Comparison of ENCODE assay signal across 10 cellular contexts in genomic region chr4:167100120-167100519, GRCh38.
DNase-seq lines count a peak whose midpoint lies in the region; ATAC-seq and TF ChIP-seq lines count a peak whose summit lies in the region.
"Had no signal": no experiment of that assay in that cellular context is flagged by ENCODE, and none has a peak within 500 bp of the region (broad histone marks: within the 10 kb centered on the region; RNA-seq: fewer than 3 reads in every experiment).

No MANE protein-coding gene starts in this region.

- no peaks in the 10 kb centered on the region for H3K79me2 ChIP-seq in PC-3 (ENCODE audit: low read length)

- H3K9me3 ChIP-seq in PC-3 (ENCODE audit: low read length), result no peaks in the 10 kb centered on the region
- H3K9me3 ChIP-seq: BLaER1 treated with 17β-estradiol and CSF1 and Interleukin-3, amounts not matched to agents 10 nM and 100 nM had no signal

- H4K20me1 ChIP-seq in PC-3 (ENCODE audit: low read length), result no peaks in the 10 kb centered on the region
- H4K20me1 ChIP-seq: BLaER1 treated with 17β-estradiol and CSF1 and Interleukin-3, amounts not matched to agents 10 nM and 100 nM had no signal

- CTCF ChIA-PET in Calu3 (lab: Charles Lee), result no interaction called here
- CTCF ChIA-PET in PC-3 (lab: Charles Lee), result interaction anchor here (0.6 to 0.9 kb wide), 3 partner anchors 15 to 183 kb away, joined by 3 read pairs; no protein-coding TSS in a partner anchor
- CTCF ChIA-PET in T-cell (lab: Charles Lee), result no interaction called here

- ATAC-seq in HG03064 (IDR thresholded peaks at IDR 0.05; ENCODE audit: low read depth, unreplicated experiment) (peak; percentile 77), PC-3 (peak; percentile 100), left cardiac atrium (peak; percentile 87 to 93), T-cell (replicated peaks in 1 of 4) (no peak), GM21367 (IDR thresholded peaks at IDR 0.05; ENCODE audit: unreplicated experiment) (no peak)
- ATAC-seq in effector memory CD8-positive, alpha-beta T cell (replicated peaks), result no peak
- no peak for ATAC-seq in stimulated activated effector memory CD8-positive, alpha-beta T cell treated with anti-CD3 and anti-CD28 coated beads, Interleukin-12 subunit alpha, Interleukin-12 subunit beta, amount 100 ng/mL, for 72 hours

- no peaks in the 10 kb centered on the region for H3K27me3 ChIP-seq in PC-3 (ENCODE audit: low read length)
- H3K27me3 ChIP-seq: BLaER1 treated with 17β-estradiol and CSF1 and Interleukin-3, amounts not matched to agents 10 nM and 100 nM had no signal

- no peak overlapping the region for H3K9ac ChIP-seq in PC-3 (ENCODE audit: low read length)
- H3K9ac ChIP-seq: BLaER1 treated with 17β-estradiol and CSF1 and Interleukin-3, amounts not matched to agents 10 nM and 100 nM had no signal

- no TSS peak for BruUV-seq in Calu3 (replicated peaks; lab: Mats Ljungman, UMichigan)
- no TSS peak for BruUV-seq in PC-3 (replicated peaks; lab: Mats Ljungman, UMichigan)

- intact Hi-C loops in Calu3 (cut with micrococcal nuclease; ENCODE audit: unreplicated experiment), result no loop called here
- intact Hi-C loops in PC-3 (cut with micrococcal nuclease), result loop anchor here (10.0 kb wide), 1 partner anchor 195 kb away; no protein-coding TSS in a partner anchor
- intact Hi-C loops in left cardiac atrium (cut with DNase I), result no loop called here

- H3F3A ChIP-seq in PC-3 (ENCODE audit: low read length, unreplicated experiment), result no peaks in the 10 kb centered on the region

- H3K4me3 Mint-ChIP-seq in Calu3 (ENCODE audit: low read depth, unreplicated experiment) (no peak overlapping the region), T-cell (no peak overlapping the region)
- H3K4me3 Mint-ChIP-seq in effector memory CD8-positive, alpha-beta T cell, result no peak overlapping the region
- no peak overlapping the region for H3K4me3 Mint-ChIP-seq in stimulated activated effector memory CD8-positive, alpha-beta T cell treated with anti-CD3 and anti-CD28 coated beads, Interleukin-12 subunit alpha, Interleukin-12 subunit beta, amount 100 ng/mL, for 72 hours

- POLR2A ChIA-PET in PC-3 (lab: Charles Lee; ENCODE audit: unreplicated experiment), result no interaction called here
- POLR2A ChIA-PET in T-cell (lab: Charles Lee), result no interaction called here

- no peaks in the 10 kb centered on the region for H3K36me3 ChIP-seq in PC-3 (ENCODE audit: low read depth, low read length)
- H3K36me3 ChIP-seq: BLaER1 treated with 17β-estradiol and CSF1 and Interleukin-3, amounts not matched to agents 10 nM and 100 nM had no signal

- H3K27me3 Mint-ChIP-seq in Calu3 (ENCODE audit: unreplicated experiment), result no peaks in the 10 kb centered on the region
- no peaks in the 10 kb centered on the region for H3K27me3 Mint-ChIP-seq in T-cell
- no peaks in the 10 kb centered on the region for H3K27me3 Mint-ChIP-seq in effector memory CD8-positive, alpha-beta T cell

- H3K4me2 ChIP-seq in PC-3 (ENCODE audit: low read length), result no peak overlapping the region
- H3K4me2 ChIP-seq: BLaER1 treated with 17β-estradiol and CSF1 and Interleukin-3, amounts not matched to agents 10 nM and 100 nM had no signal

- H3K27ac ChIP-seq in PC-3 (ENCODE audit: low read length), result no peak overlapping the region
- H3K27ac ChIP-seq: BLaER1 treated with 17β-estradiol and CSF1 and Interleukin-3, amounts not matched to agents 10 nM and 100 nM; HL-60 had no signal

- H3K9me2 ChIP-seq in PC-3 (replicated peaks; ENCODE audit: low read length), result no peaks in the 10 kb centered on the region

- H3K4me3 ChIP-seq in PC-3 (ENCODE audit: low read length), result no peak overlapping the region
- H3K4me3 ChIP-seq: BLaER1 treated with 17β-estradiol and CSF1 and Interleukin-3, amounts not matched to agents 10 nM and 100 nM had no signal

- peaks cover 4% of the 10 kb centered on the region for H3K4me1 ChIP-seq in PC-3 (ENCODE audit: insufficient read depth, low read length)
- H3K4me1 ChIP-seq: BLaER1 treated with 17β-estradiol and CSF1 and Interleukin-3, amounts not matched to agents 10 nM and 100 nM had no signal

- no peak overlapping the region for H2AFZ ChIP-seq in PC-3 (ENCODE audit: low read length)

- H3K4me1 Mint-ChIP-seq in Calu3 (ENCODE audit: low read depth, unreplicated experiment) (peaks cover 10% of the 10 kb centered on the region), T-cell (no peaks in the 10 kb centered on the region)
- no peaks in the 10 kb centered on the region for H3K4me1 Mint-ChIP-seq in effector memory CD8-positive, alpha-beta T cell (ENCODE audit: low read depth in 2 of 2)
- no peaks in the 10 kb centered on the region for H3K4me1 Mint-ChIP-seq in stimulated activated effector memory CD8-positive, alpha-beta T cell treated with anti-CD3 and anti-CD28 coated beads, Interleukin-12 subunit alpha, Interleukin-12 subunit beta, amount 100 ng/mL, for 72 hours

- H3K27ac Mint-ChIP-seq in Calu3 (ENCODE audit: unreplicated experiment) (peak overlapping the region; percentile 53), T-cell (no peak overlapping the region)
- H3K27ac Mint-ChIP-seq in effector memory CD8-positive, alpha-beta T cell, result no peak overlapping the region
- H3K27ac Mint-ChIP-seq in stimulated activated effector memory CD8-positive, alpha-beta T cell treated with anti-CD3 and anti-CD28 coated beads, Interleukin-12 subunit alpha, Interleukin-12 subunit beta, amount 100 ng/mL, for 72 hours, result no peak overlapping the region

- no peaks in the 10 kb centered on the region for H3K36me3 Mint-ChIP-seq in Calu3 (ENCODE audit: insufficient read depth, unreplicated experiment)
- no peaks in the 10 kb centered on the region for H3K36me3 Mint-ChIP-seq in T-cell
- H3K36me3 Mint-ChIP-seq in effector memory CD8-positive, alpha-beta T cell (ENCODE audit: insufficient read depth), result no peaks in the 10 kb centered on the region
- H3K36me3 Mint-ChIP-seq in stimulated activated effector memory CD8-positive, alpha-beta T cell treated with anti-CD3 and anti-CD28 coated beads, Interleukin-12 subunit alpha, Interleukin-12 subunit beta, amount 100 ng/mL, for 72 hours, result no peaks in the 10 kb centered on the region

- H3K9me3 Mint-ChIP-seq in Calu3 (ENCODE audit: low read depth, unreplicated experiment) (peaks cover 4% of the 10 kb centered on the region), T-cell (peaks cover 8 to 21% (median 10%) of the 10 kb centered on the region in 3 donors)
- H3K9me3 Mint-ChIP-seq in effector memory CD8-positive, alpha-beta T cell, result peaks cover 11 to 13% of the 10 kb centered on the region in 2 donors
- H3K9me3 Mint-ChIP-seq in stimulated activated effector memory CD8-positive, alpha-beta T cell treated with anti-CD3 and anti-CD28 coated beads, Interleukin-12 subunit alpha, Interleukin-12 subunit beta, amount 100 ng/mL, for 72 hours, result peaks cover 24% of the 10 kb centered on the region

- TF ChIP-seq CTCF in Calu3 (IDR thresholded peaks at IDR 0.05; ENCODE audit: unreplicated experiment), result no peak
- no peak for TF ChIP-seq CTCF in PC-3 (conservative IDR thresholded peaks at IDR 0.05; ENCODE audit: low read depth, low read length)

- DNase-seq in Calu3 (peak; percentile 7), PC-3 (peak; percentile 73), left cardiac atrium (no peak), T-cell (no peak)
- DNase-seq in effector memory CD8-positive, alpha-beta T cell, result no peak
- DNase-seq in stimulated activated effector memory CD8-positive, alpha-beta T cell treated with anti-CD3 and anti-CD28 coated beads, Interleukin-12 subunit alpha, Interleukin-12 subunit beta, amount 100 ng/mL, for 72 hours (ENCODE audit: low spot score in 2 of 2), result no peak

Comparison
In these comparisons a context has a peak if more than half of its experiments do, and no peak if none do; other contexts are left out.
1. DNase-seq: peak in Calu3 (single experiment) and PC-3 (single experiment); none in left cardiac atrium (single experiment), T-cell (0 of 34), effector memory CD8-positive, alpha-beta T cell (0 of 3) and stimulated activated effector memory CD8-positive, alpha-beta T cell treated with anti-CD3 and anti-CD28 coated beads, Interleukin-12 subunit alpha, Interleukin-12 subunit beta, amount 100 ng/mL, for 72 hours (0 of 2).
2. ATAC-seq: peak in HG03064 (single experiment), PC-3 (single experiment) and left cardiac atrium (2 of 2); none in T-cell (0 of 4), effector memory CD8-positive, alpha-beta T cell (single experiment), GM21367 (single experiment) and stimulated activated effector memory CD8-positive, alpha-beta T cell treated with anti-CD3 and anti-CD28 coated beads, Interleukin-12 subunit alpha, Interleukin-12 subunit beta, amount 100 ng/mL, for 72 hours (single experiment).